8 cellular contexts compared by ENCODE assay signal in the genomic region with DNA sequence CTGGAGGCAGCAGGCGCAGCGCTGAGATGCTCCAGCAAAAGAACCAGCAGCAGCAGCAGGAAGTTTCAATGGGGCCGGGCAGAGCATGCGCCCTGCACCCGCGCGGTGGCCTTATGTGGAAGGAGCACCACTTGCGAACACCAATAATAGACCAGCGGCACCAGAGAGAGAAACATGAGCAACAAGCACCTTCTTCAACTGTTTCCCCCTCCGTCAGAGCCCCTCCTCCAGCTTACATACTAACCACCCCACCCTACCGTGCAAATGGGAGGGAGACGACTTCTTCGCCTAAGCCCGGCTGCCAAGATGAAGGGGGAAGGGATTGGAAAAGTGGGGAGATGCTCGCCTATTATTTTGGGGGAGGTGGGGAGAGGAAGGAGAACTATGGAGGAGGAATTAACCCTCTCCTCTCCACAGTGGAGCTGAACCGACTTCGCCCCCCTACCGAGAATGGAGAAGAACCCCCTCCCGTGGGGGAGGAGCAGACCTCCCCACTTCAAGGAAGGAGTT. TPM values are rescaled to one million over a fixed set of nuclear protein-coding genes. Genes with fewer than 3 reads are reported as not detected.
DNase-seq lines count a peak whose midpoint lies in the region; ATAC-seq and TF ChIP-seq lines count a peak whose summit lies in the region.

No MANE protein-coding gene starts in this region.

- TF ChIP-seq CTCF in GM06990 (IDR thresholded peaks at IDR 0.05; ENCODE audit: insufficient read depth, low read length, poor library complexity, severe bottlenecking) (no peak), suprapubic skin (IDR thresholded peaks at IDR 0.05) (no peak)

- peak; percentile 86 for DNase-seq in GM06990 (ENCODE audit: extremely low read depth, insufficient read length)
- DNase-seq in NCI-H1048 (lab: John Stamatoyannopoulos, UW): peak; percentile 63
- DNase-seq in SK-N-DZ (ENCODE audit: low spot score): peak; percentile 91
- peak; percentile 86 for DNase-seq in activated naive CD4-positive, alpha-beta T cell treated with anti-CD3 and anti-CD28 coated beads, Interleukin-2, amount 50 U/mL, for 16 hours
- DNase-seq in glomerular visceral epithelial cell (ENCODE audit: extremely low spot score): peak; percentile 82
- peak; percentile 87 for DNase-seq in occipital lobe (lab: John Stamatoyannopoulos, UW)
- DNase-seq in suprapubic skin (ENCODE audit: low spot score in 2 of 2): peak; percentile 83 to 88

- peaks cover 34% of the 10 kb centered on the region for H3K4me1 ChIP-seq in suprapubic skin

- WGBS in suprapubic skin: under 1% methylated on average over 19 of the region's 19 CpGs

- TF ChIP-seq EP300 in suprapubic skin (IDR thresholded peaks at IDR 0.05): no peak

- H3K27ac ChIP-seq in suprapubic skin: peak overlapping the region; percentile 93

- H3K27me3 ChIP-seq in GM06990 (replicated peaks; ENCODE audit: control insufficient read depth, insufficient read depth, low read length) (no peaks in the 10 kb centered on the region), suprapubic skin (no peaks in the 10 kb centered on the region)

- H3K9me3 ChIP-seq in suprapubic skin: no peaks in the 10 kb centered on the region

- peak overlapping the region; percentile 99 for H3K4me3 ChIP-seq in GM06990 (replicated peaks; ENCODE audit: low read depth, low read length)
- H3K4me3 ChIP-seq in suprapubic skin: peak overlapping the region; percentile 95

- H3K36me3 ChIP-seq in GM06990 (ENCODE audit: control insufficient read depth, insufficient read depth, low read length) (no peaks in the 10 kb centered on the region), suprapubic skin (no peaks in the 10 kb centered on the region)

- ATAC-seq in HG02588 (IDR thresholded peaks at IDR 0.05; ENCODE audit: unreplicated experiment): peak; percentile 48

- peak in 1 of 2 donors; percentile 17 for TF ChIP-seq POLR2A in suprapubic skin (IDR thresholded peaks at IDR 0.05)

RNA-seq across cellular contexts. Expression of gene RSF1, which starts 1.1 kb away (rescaled TPM):
- polyA plus RNA-seq in SK-N-DZ (2014; cell fraction: cytosol; rRNA removed): 9.1 and 17.6 TPM in 2 replicates
- 27.5 and 28.2 TPM in 2 replicates for polyA plus RNA-seq in SK-N-DZ (2014; cell fraction: nucleus; rRNA removed)
- 101 TPM for total RNA-seq in occipital lobe
- 100 to 1,000 TPM in 1 of 4 donors, 10 to 100 TPM in 3; 27.5 to 121 (median 45.5) TPM for total RNA-seq in suprapubic skin

RNA-seq across cellular contexts. Expression of gene AAMDC, which starts 1.5 kb away (rescaled TPM):
- polyA plus RNA-seq in SK-N-DZ (2014; cell fraction: cytosol; rRNA removed): 31.6 and 39.7 TPM in 2 replicates
- 25.7 and 37.6 TPM in 2 replicates for polyA plus RNA-seq in SK-N-DZ (2014; cell fraction: nucleus; rRNA removed)
- total RNA-seq in occipital lobe (8.6 TPM), suprapubic skin (10 to 100 TPM; 14.6 to 47.9 (median 36.7) TPM)

Comparison
In these comparisons a context has a peak if more than half of its experiments do, and no peak if none do; other contexts are left out.
1. Peak in every context shown above with its lines: DNase-seq, ATAC-seq, H3K4me3 ChIP-seq and H3K27ac ChIP-seq.